In the genomic region with DNA sequence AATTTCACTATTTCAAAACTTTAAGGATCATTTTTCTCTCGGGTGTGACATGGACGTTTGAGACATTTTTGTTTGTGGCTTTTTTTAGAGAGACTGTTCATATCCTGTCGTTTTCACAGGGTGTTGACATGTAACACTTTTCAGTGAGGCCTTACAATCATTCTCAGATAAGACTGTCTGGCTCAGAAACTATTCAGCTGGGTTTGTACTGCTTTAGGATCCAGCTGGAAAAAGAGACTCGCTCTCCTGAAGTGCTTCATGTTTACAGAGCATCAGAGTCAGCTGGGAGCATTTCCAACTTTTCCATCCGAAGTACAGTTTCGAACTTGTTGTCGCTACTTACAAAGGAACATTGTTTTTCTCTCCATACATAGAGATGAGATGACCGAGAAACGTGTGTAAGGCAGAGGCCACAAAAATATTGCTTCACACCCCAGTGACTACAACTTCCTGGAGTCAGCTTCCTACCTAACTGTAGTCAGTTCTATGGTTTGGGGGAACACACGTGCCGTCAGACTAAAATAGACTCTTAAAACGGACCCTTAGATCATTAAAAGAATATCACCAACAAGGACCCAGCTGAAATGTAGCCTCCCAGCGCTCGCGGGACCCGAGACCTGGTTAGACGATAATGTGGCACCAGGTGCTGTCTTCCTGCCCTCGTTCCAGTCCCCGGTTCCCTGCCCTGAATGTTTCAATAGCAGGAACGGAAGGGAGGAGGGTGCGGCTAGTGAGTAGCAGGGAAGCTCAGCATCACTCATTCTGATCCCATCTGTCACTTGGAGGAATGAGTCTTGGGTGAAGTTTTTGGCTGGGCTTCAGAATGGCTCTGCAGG, we compare ENCODE assay signal across 7 cellular contexts.
DNase-seq lines count a peak whose midpoint lies in the region; ATAC-seq and TF ChIP-seq lines count a peak whose summit lies in the region.

No MANE protein-coding gene starts in this region.

- H3K27me3 ChIP-seq in fibroblast of lung (ENCODE audit: control insufficient read depth, insufficient read depth, low read length) (no peaks in the 10 kb centered on the region), psoas muscle (ENCODE audit: insufficient read depth in 3 of 3, low read length in 2 of 3) (peaks cover 0 to 3% (median 0%) of the 10 kb centered on the region in 3 donors)

- peaks cover 8% of the 10 kb centered on the region for H3K27me3 Mint-ChIP-seq in mesothelial cell of epicardium (ENCODE audit: low read depth)

- H2AFZ ChIP-seq in fibroblast of lung (ENCODE audit: low read length), result no peak overlapping the region

- 63 to 68% (median 64%) methylated on average over 21 of the region's 21 CpGs for WGBS in psoas muscle, 3 donors

- H3K27ac Mint-ChIP-seq in mesothelial cell of epicardium, result no peak overlapping the region

- TF ChIP-seq CTCF in fibroblast of lung (conservative IDR thresholded peaks at IDR 0.05 in 1 of 2, IDR thresholded peaks at IDR 0.05 in 1 of 2; ENCODE audit: low read depth in 1 of 2, low read length in 2 of 2), result no peak
- no peak for TF ChIP-seq CTCF in psoas muscle (IDR thresholded peaks at IDR 0.05)
- no peak for TF ChIP-seq CTCF in mesothelial cell of epicardium (IDR thresholded peaks at IDR 0.05; ENCODE audit: unreplicated experiment)

- DNase-seq in SW480 (ENCODE audit: low spot score) (peak; percentile 16), fibroblast of lung (ENCODE audit: low read depth in 2 of 2) (peak; percentile 64 to 69), psoas muscle (no peak), NCI-H2196 treated with DMSO at 0.1 percent for 48 hours (lab: John Stamatoyannopoulos, UW; ENCODE audit: unreplicated experiment) (no peak), mesothelial cell of epicardium (ENCODE audit: low spot score in 2 of 2, unreplicated experiment in 2 of 2) (no peak)

- H3K4me3 ChIP-seq in fibroblast of lung (replicated peaks in 1 of 4; ENCODE audit: control extremely low read depth in 1 of 4, insufficient read depth in 1 of 4, low read depth in 3 of 4, low read length in 4 of 4) (no peak overlapping the region), psoas muscle (peak overlapping the region; percentile 44)

- H3K4me1 Mint-ChIP-seq in mesothelial cell of epicardium, result peaks cover 11% of the 10 kb centered on the region

- H3K9me3 ChIP-seq in fibroblast of lung (ENCODE audit: control insufficient read depth, insufficient read depth, low read depth, low read length) (no peaks in the 10 kb centered on the region), psoas muscle (no peaks in the 10 kb centered on the region)

- peak overlapping the region; percentile 3 for H3K4me2 ChIP-seq in fibroblast of lung (ENCODE audit: extremely low read depth, insufficient read depth, low read length)

- intact Hi-C loops in psoas muscle (cut with DNase I), result no loop called here

- H4K20me1 ChIP-seq in fibroblast of lung (ENCODE audit: control insufficient read depth, extremely low read depth, insufficient read depth, low read length), result no peaks in the 10 kb centered on the region

- H3K36me3 Mint-ChIP-seq in mesothelial cell of epicardium, result no peaks in the 10 kb centered on the region

- H3K27ac ChIP-seq in fibroblast of lung (ENCODE audit: insufficient read depth, low read length) (no peak overlapping the region), psoas muscle (no peak overlapping the region)

- H3K9me3 Mint-ChIP-seq in mesothelial cell of epicardium, result no peaks in the 10 kb centered on the region

- H3K4me3 Mint-ChIP-seq in mesothelial cell of epicardium, result no peak overlapping the region

- H3K9ac ChIP-seq in fibroblast of lung (ENCODE audit: insufficient read depth, low read length), result no peak overlapping the region

- H3K4me1 ChIP-seq in fibroblast of lung (ENCODE audit: control insufficient read depth, extremely low read depth, insufficient read depth, low read length), result no peaks in the 10 kb centered on the region
- H3K4me1 ChIP-seq in psoas muscle, result no peaks in the 10 kb centered on the region

- ATAC-seq in GM19023 (IDR thresholded peaks at IDR 0.05; ENCODE audit: unreplicated experiment) (peak; percentile 4), HG03095 (IDR thresholded peaks at IDR 0.05; ENCODE audit: unreplicated experiment) (peak; percentile 36), psoas muscle (peak in 2 of 4 donors; percentile 26 to 60)

- H3K36me3 ChIP-seq in fibroblast of lung (ENCODE audit: control insufficient read depth, insufficient read depth, low read length) (no peaks in the 10 kb centered on the region), psoas muscle (ENCODE audit: insufficient read depth in 1 of 2, low read depth in 1 of 2) (no peaks in the 10 kb centered on the region)

- no peaks in the 10 kb centered on the region for H3K79me2 ChIP-seq in fibroblast of lung (ENCODE audit: control insufficient read depth, insufficient read depth, low read length)

Comparison
In these comparisons a context has a peak if more than half of its experiments do, and no peak if none do; other contexts are left out.
1. DNase-seq: peak in SW480 (single experiment) and fibroblast of lung (2 of 2); none in psoas muscle (0 of 2), NCI-H2196 treated with DMSO at 0.1 percent for 48 hours (single experiment) and mesothelial cell of epicardium (0 of 2).